In genomic region chr15:39730552-39730951, GRCh38 we compare ENCODE assay signal across 18 cellular contexts.
"Had no signal": no experiment of that assay in that cellular context is flagged by ENCODE, and none has a peak within 500 bp of the region (broad histone marks: within the 10 kb centered on the region; RNA-seq: fewer than 3 reads in every experiment).

No MANE protein-coding gene starts in this region.

- ATAC-seq: esophagus mucosa, heart right ventricle, lower lobe of right lung had no signal

- FAIRE-seq: endometrium, small intestine had no signal

- DNase-seq: effector memory CD4-positive, alpha-beta T cell; heart right ventricle; islet precursor cell; left ventricle myocardium inferior; lower lobe of right lung; naive B cell; nephron progenitor cell; ovary; small intestine; stimulated activated CD4-positive, alpha-beta T cell treated with anti-CD3 and anti-CD28 coated beads, Interleukin-12 subunit alpha, Interleukin-12 subunit beta, amount 100 ng/mL, for 4 hours; stimulated activated naive CD4-positive, alpha-beta T cell; stomach; substantia nigra; upper lobe of left lung; uterus had no signal

- H3K4me3 ChIP-seq: heart right ventricle, left ventricle myocardium inferior, lower lobe of right lung, ovary, right atrium auricular region, stomach, upper lobe of left lung, uterus had no signal

- H3K27ac ChIP-seq: heart right ventricle, left ventricle myocardium inferior, lower lobe of right lung, ovary, right atrium auricular region, stomach, upper lobe of left lung, uterus had no signal

- H3K9me3 ChIP-seq: heart right ventricle, left ventricle myocardium inferior, lower lobe of right lung, ovary, right atrium auricular region, stomach, upper lobe of left lung, uterus had no signal

- H3K4me1 ChIP-seq: left ventricle myocardium inferior, lower lobe of right lung, right atrium auricular region, stomach, upper lobe of left lung, uterus had no signal

- H3K36me3 ChIP-seq: heart right ventricle, left ventricle myocardium inferior, lower lobe of right lung, ovary, right atrium auricular region, stomach, upper lobe of left lung, uterus had no signal

- H3K27me3 ChIP-seq: heart right ventricle, ovary, right atrium auricular region, stomach, upper lobe of left lung, uterus had no signal
